Comparison of ENCODE assay signal across 11 cellular contexts in the genomic region with DNA sequence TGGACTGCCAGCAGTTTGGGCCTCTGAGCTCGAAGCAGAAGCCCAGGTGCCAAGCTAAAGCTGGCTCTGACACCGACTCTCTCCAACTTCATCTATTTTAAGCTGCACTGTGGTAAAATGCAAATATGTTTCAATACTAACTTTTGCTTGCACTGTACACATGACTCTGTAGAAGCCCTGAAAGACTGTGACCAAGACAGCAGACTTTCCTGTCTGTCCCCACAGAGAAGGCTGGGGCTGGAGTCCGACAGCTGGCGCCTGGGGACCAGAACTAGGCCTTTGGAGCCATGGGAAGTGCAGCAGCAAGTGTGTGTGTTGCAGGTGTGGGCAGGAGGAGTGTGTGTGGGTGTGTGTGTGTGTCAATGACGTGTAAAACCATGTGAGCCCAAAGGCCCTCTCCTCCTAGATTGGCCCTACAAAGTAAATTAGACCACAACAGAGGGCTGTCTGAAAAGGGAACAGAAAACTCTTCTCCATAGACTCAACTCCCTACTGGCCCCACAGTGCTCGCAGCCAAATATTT. TPM values are rescaled to one million over a fixed set of nuclear protein-coding genes. Genes with fewer than 3 reads are reported as not detected.
DNase-seq lines count a peak whose midpoint lies in the region; ATAC-seq and TF ChIP-seq lines count a peak whose summit lies in the region.
"Had no signal": no experiment of that assay in that cellular context is flagged by ENCODE, and none has a peak within 500 bp of the region (broad histone marks: within the 10 kb centered on the region; RNA-seq: fewer than 3 reads in every experiment).

No MANE protein-coding gene starts in this region.

- H3K9me2 ChIP-seq in OCI-LY1 (ENCODE audit: low read depth, low read length) (no peaks in the 10 kb centered on the region), GM23248 (ENCODE audit: insufficient read depth) (no peaks in the 10 kb centered on the region)

- H3K4me2 ChIP-seq in OCI-LY1 (ENCODE audit: low read length) (peak overlapping the region; percentile 60), GM23248 (ENCODE audit: unreplicated experiment) (no peak overlapping the region)

- no peaks in the 10 kb centered on the region for H3K79me2 ChIP-seq in OCI-LY1 (ENCODE audit: insufficient read depth, low read length)
- H3K79me2 ChIP-seq in GM23248 (ENCODE audit: insufficient read depth) = no peaks in the 10 kb centered on the region

- H3F3A ChIP-seq in OCI-LY1 (ENCODE audit: insufficient read depth, low read length) (no peaks in the 10 kb centered on the region), GM23248 (ENCODE audit: insufficient read depth) (0 out of 2 replicates have a peak, but pooled peaks cover 4% of the 10 kb centered on the region)

- H3K27me3 ChIP-seq in OCI-LY1 (ENCODE audit: insufficient read depth, low read length) (no peaks in the 10 kb centered on the region), GM23248 (replicated peaks; ENCODE audit: insufficient read depth) (no peaks in the 10 kb centered on the region), testis (no peaks in the 10 kb centered on the region)
- H3K27me3 ChIP-seq: breast epithelium had no signal

- H2AFZ ChIP-seq in OCI-LY1 (ENCODE audit: low read length) (no peak overlapping the region), GM23248 (no peak overlapping the region)

- peak; percentile 84 for DNase-seq in GM12864 (ENCODE audit: low read depth)
- no peak for DNase-seq in putamen (ENCODE audit: low spot score)
- no peak for DNase-seq in GM23248
- no peak for DNase-seq in SKM-1 treated with dmso at 0.1 percent for 144 hours (lab: John Stamatoyannopoulos, UW; ENCODE audit: unreplicated experiment)
- DNase-seq in testis = no peak
- DNase-seq: activated CD4-positive, alpha-beta T cell treated with anti-CD3 and anti-CD28 coated beads for 4 hours; CD4-positive, CD25-positive, alpha-beta regulatory T cell had no signal

- peak; percentile 85 for ATAC-seq in GM19328 (IDR thresholded peaks at IDR 0.05; ENCODE audit: unreplicated experiment)
- peak; percentile 93 for ATAC-seq in HG02885 (IDR thresholded peaks at IDR 0.05; ENCODE audit: poor library complexity, unreplicated experiment)

- WGBS in GM23248 (ENCODE audit: low coverage in 1 of 2, low lambda C conversion rate in 2 of 2, missing lambda C conversion rate in 2 of 2), 2 experiments = 86 to 89% methylated on average over 6 of the region's 6 CpGs
- WGBS in testis, 2 donors = 85 to 93% methylated on average over 5 to 6 of the region's 6 CpGs

- TF ChIP-seq POLR2A in testis (IDR thresholded peaks at IDR 0.05) = no peak

- H3K9ac ChIP-seq in OCI-LY1 (ENCODE audit: low read length) = peak overlapping the region; percentile 55
- H3K9ac ChIP-seq in GM23248 = no peak overlapping the region

- H3K27ac ChIP-seq in OCI-LY1 (ENCODE audit: low read depth, low read length, poor library complexity, severe bottlenecking) = peak overlapping the region; percentile 96
- H3K27ac ChIP-seq in GM23248 = no peak overlapping the region
- no peak overlapping the region for H3K27ac ChIP-seq in testis
- H3K27ac ChIP-seq: breast epithelium had no signal

- H3K36me3 ChIP-seq in OCI-LY1 (ENCODE audit: insufficient read depth, low read length) (peaks cover 89% of the 10 kb centered on the region), GM23248 (ENCODE audit: low read depth) (peaks cover 48% of the 10 kb centered on the region), testis (ENCODE audit: low read depth, missing control alignments) (no peaks in the 10 kb centered on the region)

- H3K4me3 ChIP-seq in GM12864 (ENCODE audit: low read depth, low read length) (no peak overlapping the region), OCI-LY1 (ENCODE audit: low read depth, low read length, poor library complexity, severe bottlenecking) (peak overlapping the region; percentile 8), GM23248 (no peak overlapping the region), testis (no peak overlapping the region)
- H3K4me3 ChIP-seq: breast epithelium had no signal

- in situ Hi-C loops in GM23248 (cut with MboI) = no loop called here

- H3K9me3 ChIP-seq in OCI-LY1 (ENCODE audit: low read length) (no peaks in the 10 kb centered on the region), GM23248 (ENCODE audit: low read depth) (no peaks in the 10 kb centered on the region), testis (no peaks in the 10 kb centered on the region)
- H3K9me3 ChIP-seq: breast epithelium had no signal

- intact Hi-C loops in testis (cut with DNase I; ENCODE audit: low total_unique reads) = no loop called here

- H4K20me1 ChIP-seq in OCI-LY1 (ENCODE audit: insufficient read depth, low read length) (no peaks in the 10 kb centered on the region), GM23248 (ENCODE audit: insufficient read depth) (no peaks in the 10 kb centered on the region)

- H3K4me1 ChIP-seq in OCI-LY1 (ENCODE audit: insufficient read depth, low read length, severe bottlenecking) (peaks cover 35% of the 10 kb centered on the region), GM23248 (ENCODE audit: insufficient read depth) (no peaks in the 10 kb centered on the region), testis (no peaks in the 10 kb centered on the region)
- H3K4me1 ChIP-seq: breast epithelium had no signal

- TF ChIP-seq CTCF in GM12864 (IDR thresholded peaks at IDR 0.05; ENCODE audit: low read depth, low read length, missing control alignments) (no peak), OCI-LY1 (IDR thresholded peaks at IDR 0.05; ENCODE audit: low read length) (no peak), testis (IDR thresholded peaks at IDR 0.05) (no peak)

RNA-seq across cellular contexts. Expression of a gene that starts 16.4 kb away (rescaled TPM):
- total RNA-seq in GM23248 (2014; rRNA removed; shearing (Covaris generic)) = 32.0 and 37.1 TPM in 2 replicates
- polyA plus RNA-seq in GM23248 (2016; fragmentation: Nextera tagmentation; extraction: Ambion mirVana) (28.2 and 28.7 TPM in 2 replicates), testis (ENCODE audit: insufficient read depth, low read depth, low replicate concordance) (24.4 TPM)
- 10 to 100 TPM; 21.1 to 27.4 TPM for total RNA-seq in testis
